1 cellular context compared by ENCODE assay signal in the genomic region with DNA sequence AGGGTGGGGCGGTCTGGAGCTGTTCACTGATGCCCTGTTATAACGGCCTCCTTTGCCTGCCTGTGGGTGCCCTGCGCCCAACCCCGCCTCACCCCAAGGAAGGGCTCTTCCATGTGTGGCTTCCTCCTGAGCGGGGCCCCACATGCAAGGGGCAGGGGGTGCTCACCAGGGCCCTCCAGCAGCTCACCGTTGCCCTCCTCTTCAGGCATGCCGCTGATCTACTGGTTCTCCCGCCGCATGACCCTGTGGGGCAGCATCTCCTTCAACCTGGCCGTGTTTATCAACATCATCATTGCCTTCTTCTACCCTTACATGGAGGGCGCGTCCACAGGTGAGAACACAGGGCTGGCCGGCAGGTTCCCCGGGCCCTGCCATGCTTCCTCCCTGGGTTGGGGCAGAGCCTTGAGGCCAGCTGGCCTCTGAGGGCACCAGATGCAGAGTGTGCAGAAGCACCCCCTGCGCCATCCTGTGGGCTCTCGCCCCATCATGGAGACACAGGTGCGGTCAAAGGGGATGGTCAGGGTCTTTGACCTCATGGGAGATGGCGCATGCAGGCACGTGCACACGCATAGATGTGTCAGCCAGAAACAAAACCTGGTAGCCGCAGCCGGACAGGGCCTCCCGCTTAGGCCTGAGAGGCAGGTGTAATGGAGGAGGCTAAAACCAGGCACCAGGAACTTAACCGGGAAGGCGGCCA.
TF ChIP-seq lines count a peak whose summit lies in the region.

No MANE protein-coding gene starts in this region.

TF ChIP-seq in HepG2, 621 proteins besides CTCF, POLR2A, EP300 and RAD21:
- TF ChIP-seq KDM4B (CRISPR knock-in tag; IDR thresholded peaks at IDR 0.05), result no peak
- TF ChIP-seq SCMH1 (CRISPR knock-in tag; IDR thresholded peaks at IDR 0.05; ENCODE audit: borderline replicate concordance), result no peak
- TF ChIP-seq, protein P1, sequence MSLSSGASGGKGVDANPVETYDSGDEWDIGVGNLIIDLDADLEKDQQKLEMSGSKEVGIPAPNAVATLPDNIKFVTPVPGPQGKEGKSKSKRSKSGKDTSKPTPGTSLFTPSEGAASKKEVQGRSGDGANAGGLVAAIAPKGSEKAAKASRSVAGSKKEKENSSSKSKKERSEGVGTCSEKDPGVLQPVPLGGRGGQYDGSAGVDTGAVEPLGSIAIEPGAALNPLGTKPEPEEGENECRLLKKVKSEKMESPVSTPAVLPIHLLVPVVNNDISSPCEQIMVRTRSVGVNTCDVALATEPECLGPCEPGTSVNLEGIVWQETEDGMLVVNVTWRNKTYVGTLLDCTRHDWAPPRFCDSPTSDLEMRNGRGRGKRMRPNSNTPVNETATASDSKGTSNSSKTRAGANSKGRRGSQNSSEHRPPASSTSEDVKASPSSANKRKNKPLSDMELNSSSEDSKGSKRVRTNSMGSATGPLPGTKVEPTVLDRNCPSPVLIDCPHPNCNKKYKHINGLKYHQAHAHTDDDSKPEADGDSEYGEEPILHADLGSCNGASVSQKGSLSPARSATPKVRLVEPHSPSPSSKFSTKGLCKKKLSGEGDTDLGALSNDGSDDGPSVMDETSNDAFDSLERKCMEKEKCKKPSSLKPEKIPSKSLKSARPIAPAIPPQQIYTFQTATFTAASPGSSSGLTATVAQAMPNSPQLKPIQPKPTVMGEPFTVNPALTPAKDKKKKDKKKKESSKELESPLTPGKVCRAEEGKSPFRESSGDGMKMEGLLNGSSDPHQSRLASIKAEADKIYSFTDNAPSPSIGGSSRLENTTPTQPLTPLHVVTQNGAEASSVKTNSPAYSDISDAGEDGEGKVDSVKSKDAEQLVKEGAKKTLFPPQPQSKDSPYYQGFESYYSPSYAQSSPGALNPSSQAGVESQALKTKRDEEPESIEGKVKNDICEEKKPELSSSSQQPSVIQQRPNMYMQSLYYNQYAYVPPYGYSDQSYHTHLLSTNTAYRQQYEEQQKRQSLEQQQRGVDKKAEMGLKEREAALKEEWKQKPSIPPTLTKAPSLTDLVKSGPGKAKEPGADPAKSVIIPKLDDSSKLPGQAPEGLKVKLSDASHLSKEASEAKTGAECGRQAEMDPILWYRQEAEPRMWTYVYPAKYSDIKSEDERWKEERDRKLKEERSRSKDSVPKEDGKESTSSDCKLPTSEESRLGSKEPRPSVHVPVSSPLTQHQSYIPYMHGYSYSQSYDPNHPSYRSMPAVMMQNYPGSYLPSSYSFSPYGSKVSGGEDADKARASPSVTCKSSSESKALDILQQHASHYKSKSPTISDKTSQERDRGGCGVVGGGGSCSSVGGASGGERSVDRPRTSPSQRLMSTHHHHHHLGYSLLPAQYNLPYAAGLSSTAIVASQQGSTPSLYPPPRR (CRISPR knock-in tag; IDR thresholded peaks at IDR 0.05; ENCODE audit: borderline replicate concordance), result no peak
- TF ChIP-seq, protein P2, sequence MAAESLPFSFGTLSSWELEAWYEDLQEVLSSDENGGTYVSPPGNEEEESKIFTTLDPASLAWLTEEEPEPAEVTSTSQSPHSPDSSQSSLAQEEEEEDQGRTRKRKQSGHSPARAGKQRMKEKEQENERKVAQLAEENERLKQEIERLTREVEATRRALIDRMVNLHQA (CRISPR knock-in tag; IDR thresholded peaks at IDR 0.05), result no peak
- no peak for TF ChIP-seq RORA (CRISPR knock-in tag; IDR thresholded peaks at IDR 0.05)
- peak; percentile 44 for TF ChIP-seq AGO2 (optimal IDR thresholded peaks at IDR 0.05; ENCODE audit: low read depth, low read length)
- TF ChIP-seq ARNT2 (CRISPR knock-in tag; IDR thresholded peaks at IDR 0.05; ENCODE audit: low read depth), result no peak
- no peak for TF ChIP-seq NFE2L1 (CRISPR knock-in tag; IDR thresholded peaks at IDR 0.05; ENCODE audit: borderline replicate concordance)
